11 cellular contexts compared by ENCODE assay signal in the genomic region with DNA sequence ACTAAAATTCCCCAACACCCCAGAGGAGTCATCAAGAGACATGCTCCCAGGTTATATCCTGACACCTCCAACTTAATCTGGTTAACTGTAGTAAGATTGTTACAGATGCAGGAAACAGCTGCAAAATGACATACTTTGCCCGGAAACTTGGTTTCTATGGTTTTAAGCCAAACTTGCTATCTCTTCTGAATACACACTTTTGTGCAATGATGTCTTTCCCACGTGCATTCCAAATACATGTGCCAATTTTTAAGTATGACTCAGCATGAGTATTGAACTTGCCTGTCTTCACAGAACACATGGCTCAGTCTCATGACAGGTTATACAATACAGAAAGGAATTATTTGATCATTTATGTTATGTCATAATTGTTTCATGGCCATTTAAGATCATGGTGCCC.
A peak's percentile ranks its signal among the peaks of the same experiment; 100 is the strongest.
DNase-seq lines count a peak whose midpoint lies in the region; ATAC-seq and TF ChIP-seq lines count a peak whose summit lies in the region.
"Had no signal": no experiment of that assay in that cellular context is flagged by ENCODE, and none has a peak within 500 bp of the region (broad histone marks: within the 10 kb centered on the region; RNA-seq: fewer than 3 reads in every experiment).

No MANE protein-coding gene starts in this region.

- H2AFZ ChIP-seq in PC-3 (ENCODE audit: low read length) (no peak overlapping the region), neuronal stem cell (ENCODE audit: low read length) (no peak overlapping the region)

- no peak overlapping the region for H4K91ac ChIP-seq in neuronal stem cell (ENCODE audit: low read depth, low read length, poor library complexity)

- peaks cover 2% of the 10 kb centered on the region for H3K27me3 Mint-ChIP-seq in osteocyte (ENCODE audit: unreplicated experiment)
- H3K27me3 Mint-ChIP-seq in activated naive CD4-positive, alpha-beta T cell treated with anti-CD3 and anti-CD28 coated beads for 36 hours (ENCODE audit: low read depth), result peaks cover 6% of the 10 kb centered on the region

- no peaks in the 10 kb centered on the region for H3K79me1 ChIP-seq in neuronal stem cell (ENCODE audit: low read depth, low read length)

- no peak overlapping the region for H2AK5ac ChIP-seq in neuronal stem cell (ENCODE audit: low read depth, low read length)

- H3K4me3 ChIP-seq in PC-3 (ENCODE audit: low read length) (no peak overlapping the region), neuronal stem cell (ENCODE audit: low read length in 2 of 2) (no peak overlapping the region)

- no peak overlapping the region for H3K23ac ChIP-seq in neuronal stem cell (ENCODE audit: low read depth, low read length, poor library complexity)

- H2BK120ac ChIP-seq in neuronal stem cell (ENCODE audit: low read depth, low read length), result no peak overlapping the region

- peaks cover 4% of the 10 kb centered on the region for H3K9me3 Mint-ChIP-seq in osteocyte (ENCODE audit: unreplicated experiment)
- no peaks in the 10 kb centered on the region for H3K9me3 Mint-ChIP-seq in activated naive CD4-positive, alpha-beta T cell treated with anti-CD3 and anti-CD28 coated beads for 36 hours
- H3K9me3 Mint-ChIP-seq: T-cell had no signal

- H4K20me1 ChIP-seq in PC-3 (ENCODE audit: low read length), result no peaks in the 10 kb centered on the region

- WGBS in neuronal stem cell (ENCODE audit: extremely low coverage in 2 of 2, insufficient read length in 2 of 2, insufficient replicate concordance in 1 of 2), 2 donors, result no CpG with 5 or more reads among the region's 2 CpGs

- POLR2A ChIA-PET in PC-3 (lab: Charles Lee; ENCODE audit: unreplicated experiment), result no interaction called here

- intact Hi-C loops in PC-3 (cut with micrococcal nuclease), result loop anchor here (1.0 kb wide), 2 partner anchors 21 to 23 kb away; no protein-coding TSS in a partner anchor
- intact Hi-C loops in activated naive CD4-positive, alpha-beta T cell treated with anti-CD3 and anti-CD28 coated beads for 36 hours (cut with micrococcal nuclease), result no loop called here

- ATAC-seq in PC-3, result peak; percentile 94
- ATAC-seq in HG03571 (IDR thresholded peaks at IDR 0.05; ENCODE audit: unreplicated experiment), result no peak
- ATAC-seq: T-cell had no signal

- TF ChIP-seq CTCF in PC-3 (conservative IDR thresholded peaks at IDR 0.05; ENCODE audit: low read depth, low read length) (no peak), osteocyte (IDR thresholded peaks at IDR 0.05) (no peak)

- H3K18ac ChIP-seq in neuronal stem cell (ENCODE audit: low read length), result no peak overlapping the region

- TF ChIP-seq POLR2A in erythroblast (IDR thresholded peaks at IDR 0.05; ENCODE audit: low read length), result no peak

- H2BK5ac ChIP-seq in neuronal stem cell (ENCODE audit: low read length), result no peak overlapping the region

- H3K27ac ChIP-seq in PC-3 (ENCODE audit: low read length) (peak overlapping the region; percentile 17), neuronal stem cell (replicated peaks; ENCODE audit: low read length) (no peak overlapping the region)

- no peaks in the 10 kb centered on the region for H3K79me2 ChIP-seq in PC-3 (ENCODE audit: low read length)

- no peak overlapping the region for H3K4me3 Mint-ChIP-seq in osteocyte (ENCODE audit: unreplicated experiment)
- no peak overlapping the region for H3K4me3 Mint-ChIP-seq in activated naive CD4-positive, alpha-beta T cell treated with anti-CD3 and anti-CD28 coated beads for 36 hours
- H3K4me3 Mint-ChIP-seq: T-cell had no signal

- no peaks in the 10 kb centered on the region for H3K27me3 ChIP-seq in PC-3 (ENCODE audit: low read length)
- no peaks in the 10 kb centered on the region for H3K27me3 ChIP-seq in neuronal stem cell (ENCODE audit: control insufficient read depth in 3 of 3, insufficient read depth in 3 of 3, low read depth in 1 of 3, low read length in 3 of 3)

- no peak overlapping the region for H2BK12ac ChIP-seq in neuronal stem cell (ENCODE audit: low read length)

- peak overlapping the region; percentile 16 for H3K27ac Mint-ChIP-seq in osteocyte (ENCODE audit: unreplicated experiment)
- H3K27ac Mint-ChIP-seq in activated naive CD4-positive, alpha-beta T cell treated with anti-CD3 and anti-CD28 coated beads for 36 hours, result no peak overlapping the region
- H3K27ac Mint-ChIP-seq: T-cell had no signal

- H3K36me3 Mint-ChIP-seq in osteocyte (ENCODE audit: unreplicated experiment), result peaks cover 3% of the 10 kb centered on the region
- H3K36me3 Mint-ChIP-seq in activated naive CD4-positive, alpha-beta T cell treated with anti-CD3 and anti-CD28 coated beads for 36 hours (ENCODE audit: low read depth), result no peaks in the 10 kb centered on the region
- H3K36me3 Mint-ChIP-seq: T-cell had no signal

- no peak overlapping the region for H3K4ac ChIP-seq in neuronal stem cell (ENCODE audit: low read length)

- no peaks in the 10 kb centered on the region; the same call in 1 of the 2 replicates for H3K9me2 ChIP-seq in PC-3 (replicated peaks; ENCODE audit: low read length)

- CTCF ChIA-PET in PC-3 (lab: Charles Lee), result no interaction called here
- CTCF ChIA-PET in activated naive CD4-positive, alpha-beta T cell treated with anti-CD3 and anti-CD28 coated beads for 36 hours (lab: Charles Lee), result no interaction called here

- no peak overlapping the region for H2BK15ac ChIP-seq in neuronal stem cell (ENCODE audit: low read length)

- H3K14ac ChIP-seq in neuronal stem cell (ENCODE audit: low read length), result no peak overlapping the region

- peaks cover 20% of the 10 kb centered on the region for H3K4me1 Mint-ChIP-seq in osteocyte (ENCODE audit: unreplicated experiment)
- no peaks in the 10 kb centered on the region for H3K4me1 Mint-ChIP-seq in activated naive CD4-positive, alpha-beta T cell treated with anti-CD3 and anti-CD28 coated beads for 36 hours (ENCODE audit: low read depth)
- H3K4me1 Mint-ChIP-seq: T-cell had no signal

- no peak overlapping the region for H4K8ac ChIP-seq in neuronal stem cell (ENCODE audit: low read depth, low read length)

- H3K9me3 ChIP-seq in PC-3 (ENCODE audit: low read length) (no peaks in the 10 kb centered on the region), neuronal stem cell (replicated peaks in 1 of 2; ENCODE audit: control insufficient read depth in 2 of 2, insufficient read depth in 1 of 2, low read depth in 1 of 2, low read length in 2 of 2) (peaks cover 0 to 2% of the 10 kb centered on the region in 2 donors)

- no peak overlapping the region for H3K4me2 ChIP-seq in PC-3 (ENCODE audit: low read length)
- no peak overlapping the region for H3K4me2 ChIP-seq in neuronal stem cell (ENCODE audit: insufficient read depth, low read length, poor library complexity, severe bottlenecking)

- H3K4me1 ChIP-seq in PC-3 (ENCODE audit: insufficient read depth, low read length) (peaks cover 18% of the 10 kb centered on the region), neuronal stem cell (ENCODE audit: control insufficient read depth in 2 of 2, insufficient read depth in 1 of 2, low read depth in 1 of 2, low read length in 2 of 2) (no peaks in the 10 kb centered on the region)

- DNase-seq in EL (peak; percentile 94), PC-3 (peak; percentile 95), erythroblast (lab: John Stamatoyannopoulos, UW) (peak; percentile 14 to 32), osteocyte (ENCODE audit: extremely low spot score, unreplicated experiment) (no peak), NCI-H510A (lab: John Stamatoyannopoulos, UW) (no peak), neuronal stem cell (ENCODE audit: low spot score) (no peak)
- no peak for DNase-seq in activated naive CD4-positive, alpha-beta T cell treated with anti-CD3 and anti-CD28 coated beads for 36 hours
- DNase-seq: cerebellar nuclear complex, posterior cingulate gyrus, T-cell had no signal

- BruUV-seq in PC-3 (replicated peaks; lab: Mats Ljungman, UMichigan), result no TSS peak

- no peak overlapping the region for H3K9ac ChIP-seq in PC-3 (ENCODE audit: low read length)
- no peak overlapping the region for H3K9ac ChIP-seq in neuronal stem cell (ENCODE audit: low read depth, low read length, poor library complexity)

- H3K36me3 ChIP-seq in PC-3 (ENCODE audit: low read depth, low read length), result no peaks in the 10 kb centered on the region
- no peaks in the 10 kb centered on the region for H3K36me3 ChIP-seq in neuronal stem cell (replicated peaks in 1 of 2; ENCODE audit: control insufficient read depth in 2 of 2, insufficient read depth in 2 of 2, low read length in 2 of 2)

- H3F3A ChIP-seq in PC-3 (ENCODE audit: low read length, unreplicated experiment), result no peaks in the 10 kb centered on the region

Comparison
In these comparisons a context has a peak if more than half of its experiments do, and no peak if none do; other contexts are left out.
1. DNase-seq: peak in EL (single experiment), PC-3 (single experiment) and erythroblast (2 of 2); none in osteocyte (single experiment), NCI-H510A (single experiment), neuronal stem cell (single experiment) and activated naive CD4-positive, alpha-beta T cell treated with anti-CD3 and anti-CD28 coated beads for 36 hours (single experiment).